16 cellular contexts compared by ENCODE assay signal in genomic region chr18:41644466-41644865, GRCh38.
"Had no signal": no experiment of that assay in that cellular context is flagged by ENCODE, and none has a peak within 500 bp of the region (broad histone marks: within the 10 kb centered on the region; RNA-seq: fewer than 3 reads in every experiment).

No MANE protein-coding gene starts in this region.

- H3K9me3 ChIP-seq: prostate gland, right lobe of liver, suprapubic skin, thyroid gland had no signal

- H3K36me3 ChIP-seq: heart left ventricle, prostate gland, right lobe of liver, suprapubic skin, thyroid gland had no signal

- H3K27me3 ChIP-seq: heart left ventricle, right lobe of liver, suprapubic skin, thyroid gland had no signal

- H3K27ac ChIP-seq: dorsolateral prefrontal cortex, heart left ventricle, parathyroid adenoma, prostate gland, right lobe of liver, suprapubic skin, thyroid gland had no signal

- H3K4me3 ChIP-seq: dorsolateral prefrontal cortex, heart left ventricle, prostate gland, right lobe of liver, suprapubic skin, thyroid gland had no signal

- H3K4me1 ChIP-seq: heart left ventricle, parathyroid adenoma, prostate gland, right lobe of liver, suprapubic skin, thyroid gland had no signal

- DNase-seq: dorsolateral prefrontal cortex; effector CD8-positive, alpha-beta T cell; foreskin melanocyte; heart left ventricle; hippocampal formation; mammary epithelial cell; naive thymus-derived CD4-positive, alpha-beta T cell; nephron progenitor cell; right lobe of liver; stimulated activated CD4-positive, alpha-beta T cell treated with anti-CD3 and anti-CD28 coated beads, Interleukin-4, amount 100 ng/mL, for 1 hour; stimulated activated CD8-positive, alpha-beta memory T cell treated with anti-CD3 and anti-CD28 coated beads, Interleukin-4, amount 100 ng/mL, for 48 hours; stimulated activated naive CD8-positive, alpha-beta T cell treated with anti-CD3 and anti-CD28 coated beads, Interleukin-15, Interleukin-2, amounts not matched to agents 100 U/mL and 50 U/mL, for 24 hours; thyroid gland had no signal
